ENCODE assay signal across 12 cellular contexts in the genomic region with DNA sequence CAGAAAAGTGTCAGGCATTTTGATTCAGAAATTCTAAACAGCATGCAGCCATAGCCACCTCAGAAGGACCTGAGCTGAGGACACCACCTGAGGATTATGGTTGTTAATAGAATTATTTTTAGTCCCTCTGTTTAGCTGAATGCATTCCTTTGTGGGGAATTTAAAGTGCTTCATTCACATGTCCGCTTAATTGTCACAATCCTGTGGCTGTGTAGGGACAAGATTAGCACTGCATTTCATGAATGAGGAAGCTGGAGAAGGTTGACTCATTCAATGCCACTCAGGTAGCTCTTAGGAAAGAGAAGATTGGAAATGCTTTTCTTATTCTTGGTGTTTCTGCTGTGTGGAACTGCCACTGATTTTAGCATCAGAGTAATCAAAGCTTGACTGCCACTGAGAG. TPM values are rescaled to one million over a fixed set of nuclear protein-coding genes. Genes with fewer than 3 reads are reported as not detected.
DNase-seq lines count a peak whose midpoint lies in the region; ATAC-seq and TF ChIP-seq lines count a peak whose summit lies in the region.
"Had no signal": no experiment of that assay in that cellular context is flagged by ENCODE, and none has a peak within 500 bp of the region (broad histone marks: within the 10 kb centered on the region; RNA-seq: fewer than 3 reads in every experiment).

No MANE protein-coding gene starts in this region.

- H3K4me3 Mint-ChIP-seq in GM23338: no peak overlapping the region
- H3K4me3 Mint-ChIP-seq in activated naive CD8-positive, alpha-beta T cell treated with anti-CD3 and anti-CD28 coated beads for 36 hours: no peak overlapping the region
- H3K4me3 Mint-ChIP-seq: memory B cell had no signal

- peak overlapping the region; percentile 15; the same call in 1 of the 2 replicates for H3K4me2 ChIP-seq in GM23338

- no peaks in the 10 kb centered on the region for H3K27me3 ChIP-seq in GM23338 (ENCODE audit: insufficient read depth)

- no peaks in the 10 kb centered on the region for H3K79me2 ChIP-seq in GM23338 (replicated peaks; ENCODE audit: insufficient read depth)

- H3K9me2 ChIP-seq in GM23338 (ENCODE audit: insufficient read depth): no peaks in the 10 kb centered on the region

- no peaks in the 10 kb centered on the region for H3K27me3 Mint-ChIP-seq in GM23338 (ENCODE audit: insufficient read depth, low read depth, poor library complexity)
- peaks cover 45% of the 10 kb centered on the region for H3K27me3 Mint-ChIP-seq in activated naive CD8-positive, alpha-beta T cell treated with anti-CD3 and anti-CD28 coated beads for 36 hours

- no peaks in the 10 kb centered on the region for H3K9me3 Mint-ChIP-seq in GM23338
- H3K9me3 Mint-ChIP-seq in activated naive CD8-positive, alpha-beta T cell treated with anti-CD3 and anti-CD28 coated beads for 36 hours: no peaks in the 10 kb centered on the region
- H3K9me3 Mint-ChIP-seq: memory B cell had no signal

- no peaks in the 10 kb centered on the region for H3K36me3 Mint-ChIP-seq in GM23338 (ENCODE audit: low read depth)
- H3K36me3 Mint-ChIP-seq in activated naive CD8-positive, alpha-beta T cell treated with anti-CD3 and anti-CD28 coated beads for 36 hours: no peaks in the 10 kb centered on the region
- H3K36me3 Mint-ChIP-seq: memory B cell had no signal

- no peaks in the 10 kb centered on the region for H3F3A ChIP-seq in GM23338 (replicated peaks; ENCODE audit: low read depth)

- no peak for ATAC-seq in GM23338

- no peak overlapping the region for H3K27ac ChIP-seq in GM23338 (ENCODE audit: low read depth)
- no peak overlapping the region for H3K27ac ChIP-seq in epithelial cell of prostate
- no peak overlapping the region for H3K27ac ChIP-seq in caudate nucleus (ENCODE audit: low read depth, low read length)

- H4K20me1 ChIP-seq in GM23338 (replicated peaks; ENCODE audit: insufficient read depth): no peaks in the 10 kb centered on the region

- peak; percentile 4 for DNase-seq in GM23338 (ENCODE audit: low spot score)
- peak; percentile 69 for DNase-seq in NOMO-1 treated with DMSO at 0.1 percent for 48 hours (lab: John Stamatoyannopoulos, UW; ENCODE audit: unreplicated experiment)
- peak; percentile 3 for DNase-seq in epithelial cell of prostate (ENCODE audit: low read depth, low spot score)
- peak; percentile 76 for DNase-seq in renal cortical epithelial cell (ENCODE audit: low read depth)
- no peak for DNase-seq in caudate nucleus (lab: John Stamatoyannopoulos, UW)
- no peak for DNase-seq in activated naive CD8-positive, alpha-beta T cell treated with anti-CD3 and anti-CD28 coated beads for 36 hours
- DNase-seq in stimulated activated CD4-positive, alpha-beta T cell treated with anti-CD3 and anti-CD28 coated beads, Interleukin-2, amount 100 ng/mL, for 24 hours: no peak
- DNase-seq: activated CD4-positive, CD25-positive, alpha-beta regulatory T cell; cortex of kidney; NCI-H187; right cardiac atrium had no signal

- H3K36me3 ChIP-seq in GM23338 (ENCODE audit: insufficient read depth): no peaks in the 10 kb centered on the region

- peak overlapping the region; percentile 54; the same call in 1 of the 2 replicates for H3K27ac Mint-ChIP-seq in GM23338
- H3K27ac Mint-ChIP-seq in activated naive CD8-positive, alpha-beta T cell treated with anti-CD3 and anti-CD28 coated beads for 36 hours: no peak overlapping the region

- peaks cover 24% of the 10 kb centered on the region; the same call in 2 of the 3 replicates for H3K4me1 Mint-ChIP-seq in GM23338
- no peaks in the 10 kb centered on the region for H3K4me1 Mint-ChIP-seq in activated naive CD8-positive, alpha-beta T cell treated with anti-CD3 and anti-CD28 coated beads for 36 hours
- H3K4me1 Mint-ChIP-seq: memory B cell had no signal

- H3K4me3 ChIP-seq in GM23338: no peak overlapping the region

- H3K4me1 ChIP-seq in GM23338 (ENCODE audit: insufficient read depth): peaks cover 4% of the 10 kb centered on the region

- H2AFZ ChIP-seq in GM23338: peak overlapping the region; percentile 23; the same call in 1 of the 2 replicates

- no peak for TF ChIP-seq CTCF in GM23338 (conservative IDR thresholded peaks at IDR 0.05; ENCODE audit: low read depth in 2 of 2)

TF ChIP-seq in GM23338, 12 proteins besides CTCF, POLR2A, EP300 and RAD21:
- no peak for TF ChIP-seq ZNF114 (CRISPR knock-in tag; IDR thresholded peaks at IDR 0.05)
- TF ChIP-seq, protein P1, sequence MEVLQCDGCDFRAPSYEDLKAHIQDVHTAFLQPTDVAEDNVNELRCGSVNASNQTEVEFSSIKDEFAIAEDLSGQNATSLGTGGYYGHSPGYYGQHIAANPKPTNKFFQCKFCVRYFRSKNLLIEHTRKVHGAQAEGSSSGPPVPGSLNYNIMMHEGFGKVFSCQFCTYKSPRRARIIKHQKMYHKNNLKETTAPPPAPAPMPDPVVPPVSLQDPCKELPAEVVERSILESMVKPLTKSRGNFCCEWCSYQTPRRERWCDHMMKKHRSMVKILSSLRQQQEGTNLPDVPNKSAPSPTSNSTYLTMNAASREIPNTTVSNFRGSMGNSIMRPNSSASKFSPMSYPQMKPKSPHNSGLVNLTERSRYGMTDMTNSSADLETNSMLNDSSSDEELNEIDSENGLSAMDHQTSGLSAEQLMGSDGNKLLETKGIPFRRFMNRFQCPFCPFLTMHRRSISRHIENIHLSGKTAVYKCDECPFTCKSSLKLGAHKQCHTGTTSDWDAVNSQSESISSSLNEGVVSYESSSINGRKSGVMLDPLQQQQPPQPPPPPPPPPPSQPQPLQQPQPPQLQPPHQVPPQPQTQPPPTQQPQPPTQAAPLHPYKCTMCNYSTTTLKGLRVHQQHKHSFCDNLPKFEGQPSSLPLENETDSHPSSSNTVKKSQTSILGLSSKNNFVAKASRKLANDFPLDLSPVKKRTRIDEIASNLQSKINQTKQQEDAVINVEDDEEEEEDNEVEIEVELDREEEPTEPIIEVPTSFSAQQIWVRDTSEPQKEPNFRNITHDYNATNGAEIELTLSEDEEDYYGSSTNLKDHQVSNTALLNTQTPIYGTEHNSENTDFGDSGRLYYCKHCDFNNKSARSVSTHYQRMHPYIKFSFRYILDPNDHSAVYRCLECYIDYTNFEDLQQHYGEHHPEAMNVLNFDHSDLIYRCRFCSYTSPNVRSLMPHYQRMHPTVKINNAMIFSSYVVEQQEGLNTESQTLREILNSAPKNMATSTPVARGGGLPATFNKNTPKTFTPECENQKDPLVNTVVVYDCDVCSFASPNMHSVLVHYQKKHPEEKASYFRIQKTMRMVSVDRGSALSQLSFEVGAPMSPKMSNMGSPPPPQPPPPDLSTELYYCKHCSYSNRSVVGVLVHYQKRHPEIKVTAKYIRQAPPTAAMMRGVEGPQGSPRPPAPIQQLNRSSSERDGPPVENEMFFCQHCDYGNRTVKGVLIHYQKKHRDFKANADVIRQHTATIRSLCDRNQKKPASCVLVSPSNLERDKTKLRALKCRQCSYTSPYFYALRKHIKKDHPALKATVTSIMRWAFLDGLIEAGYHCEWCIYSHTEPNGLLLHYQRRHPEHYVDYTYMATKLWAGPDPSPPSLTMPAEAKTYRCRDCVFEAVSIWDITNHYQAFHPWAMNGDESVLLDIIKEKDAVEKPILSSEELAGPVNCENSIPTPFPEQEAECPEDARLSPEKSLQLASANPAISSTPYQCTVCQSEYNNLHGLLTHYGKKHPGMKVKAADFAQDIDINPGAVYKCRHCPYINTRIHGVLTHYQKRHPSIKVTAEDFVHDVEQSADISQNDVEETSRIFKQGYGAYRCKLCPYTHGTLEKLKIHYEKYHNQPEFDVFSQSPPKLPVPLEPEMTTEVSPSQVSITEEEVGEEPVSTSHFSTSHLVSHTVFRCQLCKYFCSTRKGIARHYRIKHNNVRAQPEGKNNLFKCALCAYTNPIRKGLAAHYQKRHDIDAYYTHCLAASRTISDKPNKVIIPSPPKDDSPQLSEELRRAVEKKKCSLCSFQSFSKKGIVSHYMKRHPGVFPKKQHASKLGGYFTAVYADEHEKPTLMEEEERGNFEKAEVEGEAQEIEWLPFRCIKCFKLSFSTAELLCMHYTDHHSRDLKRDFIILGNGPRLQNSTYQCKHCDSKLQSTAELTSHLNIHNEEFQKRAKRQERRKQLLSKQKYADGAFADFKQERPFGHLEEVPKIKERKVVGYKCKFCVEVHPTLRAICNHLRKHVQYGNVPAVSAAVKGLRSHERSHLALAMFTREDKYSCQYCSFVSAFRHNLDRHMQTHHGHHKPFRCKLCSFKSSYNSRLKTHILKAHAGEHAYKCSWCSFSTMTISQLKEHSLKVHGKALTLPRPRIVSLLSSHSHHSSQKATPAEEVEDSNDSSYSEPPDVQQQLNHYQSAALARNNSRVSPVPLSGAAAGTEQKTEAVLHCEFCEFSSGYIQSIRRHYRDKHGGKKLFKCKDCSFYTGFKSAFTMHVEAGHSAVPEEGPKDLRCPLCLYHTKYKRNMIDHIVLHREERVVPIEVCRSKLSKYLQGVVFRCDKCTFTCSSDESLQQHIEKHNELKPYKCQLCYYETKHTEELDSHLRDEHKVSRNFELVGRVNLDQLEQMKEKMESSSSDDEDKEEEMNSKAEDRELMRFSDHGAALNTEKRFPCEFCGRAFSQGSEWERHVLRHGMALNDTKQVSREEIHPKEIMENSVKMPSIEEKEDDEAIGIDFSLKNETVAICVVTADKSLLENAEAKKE (CRISPR knock-in tag; IDR thresholded peaks at IDR 0.05): peak; percentile 37; the same call in 1 of the 2 replicates

RNA-seq across cellular contexts. Expression of gene KRR1, which starts 42.0 kb away (rescaled TPM):
- total RNA-seq in GM23338 (2014; rRNA removed; shearing (Covaris generic)): 37.4 and 55.7 TPM in 2 replicates
- 113 and 120 TPM in 2 replicates for polyA plus RNA-seq in GM23338 (2016; fragmentation: Nextera tagmentation; extraction: Ambion mirVana)
- 44.3 and 87.5 TPM in 2 replicates for total RNA-seq in renal cortical epithelial cell
- total RNA-seq in activated naive CD8-positive, alpha-beta T cell treated with anti-CD3 and anti-CD28 coated beads for 36 hours: 100 to 1,000 TPM; 146 to 155 TPM

Comparison
In these comparisons a context has a peak if more than half of its experiments do, and no peak if none do; other contexts are left out.
1. DNase-seq: peak in GM23338 (single experiment), NOMO-1 treated with DMSO at 0.1 percent for 48 hours (single experiment), epithelial cell of prostate (single experiment) and renal cortical epithelial cell (single experiment); none in caudate nucleus (0 of 61), activated naive CD8-positive, alpha-beta T cell treated with anti-CD3 and anti-CD28 coated beads for 36 hours (single experiment) and stimulated activated CD4-positive, alpha-beta T cell treated with anti-CD3 and anti-CD28 coated beads, Interleukin-2, amount 100 ng/mL, for 24 hours (0 of 2).